ENCODE assay signal across 9 cellular contexts in genomic region chr17:27810211-27810901, GRCh38. TPM values are rescaled to one million over a fixed set of nuclear protein-coding genes. Genes with fewer than 3 reads are reported as not detected.
DNase-seq lines count a peak whose midpoint lies in the region; ATAC-seq and TF ChIP-seq lines count a peak whose summit lies in the region.
"Had no signal": no experiment of that assay in that cellular context is flagged by ENCODE, and none has a peak within 500 bp of the region (broad histone marks: within the 10 kb centered on the region; RNA-seq: fewer than 3 reads in every experiment).

No MANE protein-coding gene starts in this region.

- H3K9me3 Mint-ChIP-seq in T-helper 1 cell treated with Interleukin-12 subunit alpha and Interleukin-12 subunit beta and Interleukin-4 antibody, amounts not matched to agents 30 μg/mL and 1 μg/mL, for 36 hours, result peaks cover 17% of the 10 kb centered on the region

- H3K4me3 ChIP-seq in aorta (ENCODE audit: low read length in 2 of 2), result no peak overlapping the region
- H3K4me3 ChIP-seq: PC-9 had no signal

- no peak overlapping the region for H3K27ac ChIP-seq in aorta (ENCODE audit: low read depth in 1 of 2, low read length in 2 of 2)
- H3K27ac ChIP-seq: PC-9 had no signal

- WGBS in aorta, 2 donors, result 58 to 59% methylated on average over 7 of the region's 7 CpGs

- peak; percentile 31 for ATAC-seq in GM18861 (IDR thresholded peaks at IDR 0.05; ENCODE audit: unreplicated experiment)
- peak; percentile 45 for ATAC-seq in GM21723 (IDR thresholded peaks at IDR 0.05; ENCODE audit: unreplicated experiment)
- ATAC-seq in SK-N-SH treated with all-trans-retinoic acid at 6 μM for 48 hours, result no peak
- no peak for ATAC-seq in aorta (ENCODE audit: low FRiP score)
- ATAC-seq in sciatic nerve, result no peak

- H3K9me3 ChIP-seq in aorta (ENCODE audit: control insufficient read depth, low read length), result no peaks in the 10 kb centered on the region

- H3K4me1 ChIP-seq in aorta (ENCODE audit: control insufficient read depth in 1 of 2, insufficient read depth in 2 of 2, low read length in 2 of 2), result no peaks in the 10 kb centered on the region

- H3K27ac Mint-ChIP-seq in T-helper 1 cell treated with Interleukin-12 subunit alpha and Interleukin-12 subunit beta and Interleukin-4 antibody, amounts not matched to agents 30 μg/mL and 1 μg/mL, for 36 hours, result peak overlapping the region; percentile 98

- H3K36me3 Mint-ChIP-seq in T-helper 1 cell treated with Interleukin-12 subunit alpha and Interleukin-12 subunit beta and Interleukin-4 antibody, amounts not matched to agents 30 μg/mL and 1 μg/mL, for 36 hours (ENCODE audit: low read depth), result peaks cover 4% of the 10 kb centered on the region

- peak overlapping the region; percentile 76 for H3K4me3 Mint-ChIP-seq in T-helper 1 cell treated with Interleukin-12 subunit alpha and Interleukin-12 subunit beta and Interleukin-4 antibody, amounts not matched to agents 30 μg/mL and 1 μg/mL, for 36 hours

- peaks cover 51% of the 10 kb centered on the region for H3K4me1 Mint-ChIP-seq in T-helper 1 cell treated with Interleukin-12 subunit alpha and Interleukin-12 subunit beta and Interleukin-4 antibody, amounts not matched to agents 30 μg/mL and 1 μg/mL, for 36 hours (ENCODE audit: low read depth)

- H3K36me3 ChIP-seq in aorta (ENCODE audit: control insufficient read depth in 1 of 2, insufficient read depth in 2 of 2, low read length in 1 of 2), result no peaks in the 10 kb centered on the region

- H3K27me3 ChIP-seq in aorta (ENCODE audit: control insufficient read depth in 1 of 2, insufficient read depth in 2 of 2, low read length in 1 of 2), result no peaks in the 10 kb centered on the region

- intact Hi-C loops in aorta (cut with DNase I) (no loop called here), sciatic nerve (cut with DNase I) (no loop called here)

- no peaks in the 10 kb centered on the region for H3K27me3 Mint-ChIP-seq in T-helper 1 cell treated with Interleukin-12 subunit alpha and Interleukin-12 subunit beta and Interleukin-4 antibody, amounts not matched to agents 30 μg/mL and 1 μg/mL, for 36 hours (ENCODE audit: low read depth)

- DNase-seq in stimulated activated CD4-positive, alpha-beta T cell treated with anti-CD3 and anti-CD28 coated beads, Interleukin-2, amount 100 ng/mL, for 24 hours, result peak; percentile 40 to 45
- DNase-seq in aorta (no peak), sciatic nerve (ENCODE audit: low spot score) (no peak)
- DNase-seq: PC-9 had no signal

TF ChIP-seq in SK-N-SH treated with all-trans-retinoic acid at 6 μM for 48 hours, 23 proteins besides CTCF, POLR2A, EP300 and RAD21:
- TF ChIP-seq PATZ1 (CRISPR knock-in tag; IDR thresholded peaks at IDR 0.05; ENCODE audit: borderline replicate concordance) (no peak), TCF4 (CRISPR knock-in tag; IDR thresholded peaks at IDR 0.05; ENCODE audit: borderline replicate concordance) (no peak), RARB (CRISPR knock-in tag; IDR thresholded peaks at IDR 0.05) (no peak), CSRNP3 (CRISPR knock-in tag; IDR thresholded peaks at IDR 0.05) (no peak), CSDC2 (CRISPR knock-in tag; IDR thresholded peaks at IDR 0.05) (no peak), CREB5 (CRISPR knock-in tag; IDR thresholded peaks at IDR 0.05; ENCODE audit: low read depth) (no peak), ZNF565 (CRISPR knock-in tag; conservative IDR thresholded peaks at IDR 0.05; ENCODE audit: low read depth) (no peak), TOX (CRISPR knock-in tag; IDR thresholded peaks at IDR 0.05; ENCODE audit: borderline replicate concordance) (no peak), ISL1 (CRISPR knock-in tag; IDR thresholded peaks at IDR 0.05) (no peak), SNAI2 (CRISPR knock-in tag; IDR thresholded peaks at IDR 0.05) (no peak), ARNTL (CRISPR knock-in tag; IDR thresholded peaks at IDR 0.05; ENCODE audit: borderline replicate concordance, low read depth) (no peak), ZNF70 (CRISPR knock-in tag; IDR thresholded peaks at IDR 0.05) (no peak), ZC3H10 (CRISPR knock-in tag; IDR thresholded peaks at IDR 0.05) (no peak), ZFP30 (CRISPR knock-in tag; IDR thresholded peaks at IDR 0.05) (no peak), PPARA (CRISPR knock-in tag; IDR thresholded peaks at IDR 0.05; ENCODE audit: borderline replicate concordance) (no peak), ZFP3 (CRISPR knock-in tag; IDR thresholded peaks at IDR 0.05) (no peak), ZNF8 (CRISPR knock-in tag; IDR thresholded peaks at IDR 0.05) (no peak), POU6F1 (CRISPR knock-in tag; IDR thresholded peaks at IDR 0.05; ENCODE audit: borderline replicate concordance, low read depth) (no peak)
TF ChIP-seq in SK-N-SH treated with all-trans-retinoic acid at 6 μM for 48 hours: peak in this region for 0.

RNA-seq across cellular contexts. Expression of gene NOS2, which starts 10.0 kb away (rescaled TPM):
- total RNA-seq in aorta (under 1 TPM; 0.16 to 0.48 TPM), sciatic nerve (1.6 TPM)
- under 1 TPM; 0.36 to 0.38 TPM for polyA plus RNA-seq in aorta
- total RNA-seq: mononuclear cell, PC-9 had no signal

Comparison
In these comparisons a context has a peak if more than half of its experiments do, and no peak if none do; other contexts are left out.
1. ATAC-seq: peak in GM18861 (single experiment) and GM21723 (single experiment); none in SK-N-SH treated with all-trans-retinoic acid at 6 μM for 48 hours (single experiment), aorta (single experiment) and sciatic nerve (single experiment).
2. DNase-seq: peak in stimulated activated CD4-positive, alpha-beta T cell treated with anti-CD3 and anti-CD28 coated beads, Interleukin-2, amount 100 ng/mL, for 24 hours (2 of 2); none in aorta (0 of 2) and sciatic nerve (single experiment).